In genomic region chr1:172781513-172782140, GRCh38 we compare ENCODE assay signal across 13 cellular contexts.
DNase-seq lines count a peak whose midpoint lies in the region; ATAC-seq and TF ChIP-seq lines count a peak whose summit lies in the region.
"Had no signal": no experiment of that assay in that cellular context is flagged by ENCODE, and none has a peak within 500 bp of the region (broad histone marks: within the 10 kb centered on the region; RNA-seq: fewer than 3 reads in every experiment).

No MANE protein-coding gene starts in this region.

- H4K20me1 ChIP-seq in mammary epithelial cell (ENCODE audit: insufficient read depth, low read length), result no peaks in the 10 kb centered on the region

- WGBS in mammary epithelial cell (ENCODE audit: low coverage, missing lambda C conversion rate), result 93% methylated on average over 4 of the region's 4 CpGs

- no peak for TF ChIP-seq CTCF in mammary epithelial cell (conservative IDR thresholded peaks at IDR 0.05 in 1 of 2, IDR thresholded peaks at IDR 0.05 in 1 of 2; ENCODE audit: extremely low read depth in 1 of 2, insufficient read depth in 1 of 2, low read depth in 1 of 2, low read length in 2 of 2)

- no peaks in the 10 kb centered on the region for H3K27me3 ChIP-seq in mammary epithelial cell (ENCODE audit: insufficient read depth, low read length)
- H3K27me3 ChIP-seq in H7 (ENCODE audit: control insufficient read depth, insufficient read depth, low read length), result no peaks in the 10 kb centered on the region
- 0 out of 2 replicates have a peak, but pooled peaks cover 3% of the 10 kb centered on the region for H3K27me3 ChIP-seq in HAP-1 (ENCODE audit: low read depth)
- H3K27me3 ChIP-seq: MG63 had no signal

- H2AFZ ChIP-seq in mammary epithelial cell (ENCODE audit: low read depth, low read length), result no peak overlapping the region

- no peaks in the 10 kb centered on the region for H3K36me3 ChIP-seq in mammary epithelial cell (ENCODE audit: insufficient read depth, low read length)
- no peaks in the 10 kb centered on the region for H3K36me3 ChIP-seq in H7 (replicated peaks; ENCODE audit: control insufficient read depth, insufficient read depth, low read length)
- no peaks in the 10 kb centered on the region for H3K36me3 ChIP-seq in HAP-1 (replicated peaks)
- H3K36me3 ChIP-seq: MG63 had no signal

- in situ Hi-C loops in mammary epithelial cell (cut with MboI; ENCODE audit: low sequenced_read_pairs in 2 of 2) (no loop called here), HAP-1 (cut with MboI; ENCODE audit: low sequenced_read_pairs) (no loop called here)

- no peaks in the 10 kb centered on the region for H3K9me3 ChIP-seq in mammary epithelial cell (replicated peaks; ENCODE audit: insufficient read depth, low read length)
- H3K9me3 ChIP-seq in HAP-1, result no peaks in the 10 kb centered on the region

- CTCF ChIA-PET in mammary epithelial cell (lab: Charles Lee; ENCODE audit: low non-redundant PET), result no interaction called here

- H3K9ac ChIP-seq in mammary epithelial cell (ENCODE audit: insufficient read depth, low read length), result no peak overlapping the region

- H3K4me2 ChIP-seq in mammary epithelial cell (ENCODE audit: insufficient read depth, low read depth, low read length), result no peak overlapping the region

- no TSS peak for BruUV-seq in mammary epithelial cell (replicated peaks; lab: Mats Ljungman, UMichigan)

- H3K79me2 ChIP-seq in mammary epithelial cell (ENCODE audit: insufficient read depth, low read length), result no peaks in the 10 kb centered on the region

- no peak overlapping the region for H3K4me3 ChIP-seq in mammary epithelial cell (replicated peaks in 1 of 3; ENCODE audit: insufficient read depth in 1 of 3, low read depth in 2 of 3, low read length in 3 of 3)
- no peak overlapping the region for H3K4me3 ChIP-seq in H7 (ENCODE audit: insufficient read depth, low read depth, low read length)
- H3K4me3 ChIP-seq in HAP-1, result no peak overlapping the region
- H3K4me3 ChIP-seq: MG63 had no signal

- intact Hi-C loops in mammary epithelial cell (cut with micrococcal nuclease), result no loop called here

- peak; percentile 82 for DNase-seq in iris pigment epithelial cell (ENCODE audit: low read depth)
- no peak for DNase-seq in mammary epithelial cell
- no peak for DNase-seq in H7
- no peak for DNase-seq in HAP-1 (ENCODE audit: low spot score in 2 of 2)
- DNase-seq: effector memory CD4-positive, alpha-beta T cell; MG63; naive thymus-derived CD8-positive, alpha-beta T cell had no signal

- peak; percentile 57 for ATAC-seq in GM18861 (IDR thresholded peaks at IDR 0.05; ENCODE audit: unreplicated experiment)
- ATAC-seq in GM21717 (IDR thresholded peaks at IDR 0.05; ENCODE audit: unreplicated experiment), result peak; percentile 73
- peak; percentile 82 for ATAC-seq in HG03460 (IDR thresholded peaks at IDR 0.05; ENCODE audit: unreplicated experiment)
- no peak for ATAC-seq in HG03280 (IDR thresholded peaks at IDR 0.05; ENCODE audit: unreplicated experiment)
- ATAC-seq: activated CD4-positive, CD25-positive, alpha-beta regulatory T cell treated with anti-CD3 and anti-CD28 coated beads, Interleukin-2, amount 50 U/mL, for 24 hours; naive thymus-derived CD8-positive, alpha-beta T cell; Panc1 had no signal

- dilution Hi-C loops in mammary epithelial cell (cut with HindIII; ENCODE audit: low sequenced_read_pairs), result no loop called here

- H3K27ac ChIP-seq in mammary epithelial cell (ENCODE audit: insufficient read depth, low read depth, low read length), result no peak overlapping the region

- H3K4me1 ChIP-seq in mammary epithelial cell (ENCODE audit: insufficient read depth, low read length) (no peaks in the 10 kb centered on the region), HAP-1 (no peaks in the 10 kb centered on the region)
